Comparison of ENCODE assay signal across 15 cellular contexts in the genomic region with DNA sequence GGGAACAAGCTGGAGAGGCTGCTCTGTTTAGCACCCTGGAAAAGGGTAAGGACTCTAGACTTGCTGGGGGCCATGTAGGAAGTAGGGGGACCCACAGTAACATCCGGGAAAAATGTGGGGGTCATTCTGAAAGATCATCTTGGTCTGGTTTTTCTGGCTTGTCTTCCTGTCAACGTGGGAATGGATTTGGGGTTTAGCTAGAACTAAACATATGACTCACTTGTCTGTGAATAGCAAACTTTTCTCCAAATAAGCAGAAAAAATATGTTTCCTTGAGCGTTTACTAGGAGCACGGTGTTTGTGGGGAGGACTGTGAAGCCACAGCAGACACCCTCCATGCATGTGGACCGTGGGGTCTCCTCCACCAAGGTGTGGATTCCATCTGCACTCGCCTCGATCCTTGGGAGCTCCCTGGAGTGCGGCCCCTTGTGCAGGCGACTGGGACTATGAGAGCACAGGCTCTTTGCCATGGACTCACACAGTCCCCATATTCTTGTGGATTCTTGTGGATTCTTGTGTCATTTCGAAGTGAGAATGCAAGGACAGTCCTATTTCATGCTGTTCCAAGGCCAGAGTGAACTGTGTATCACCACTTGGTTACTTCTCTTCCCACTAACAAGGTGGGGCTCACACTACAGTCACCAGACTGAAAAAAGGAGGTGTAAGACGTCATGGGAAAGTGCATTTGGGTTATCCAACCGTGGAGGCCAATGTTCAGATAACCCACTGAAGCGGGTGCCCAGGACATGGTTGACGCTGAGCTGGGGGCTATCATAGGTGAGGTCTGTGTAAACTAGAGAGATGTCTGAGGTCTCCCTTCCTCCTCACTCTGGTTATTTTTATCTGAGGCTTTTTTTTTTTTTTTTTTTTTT. TPM values are rescaled to one million over a fixed set of nuclear protein-coding genes. Genes with fewer than 3 reads are reported as not detected.
DNase-seq lines count a peak whose midpoint lies in the region; ATAC-seq, FAIRE-seq and TF ChIP-seq lines count a peak whose summit lies in the region.
"Had no signal": no experiment of that assay in that cellular context is flagged by ENCODE, and none has a peak within 500 bp of the region (broad histone marks: within the 10 kb centered on the region; RNA-seq: fewer than 3 reads in every experiment).

No MANE protein-coding gene starts in this region.

- H3K4me3 Mint-ChIP-seq in HFFc6: peak overlapping the region; percentile 14; the same call in 1 of the 2 replicates
- H3K4me3 Mint-ChIP-seq: CD14-positive monocyte, WTC11 had no signal

- H3K4me3 ChIP-seq in K562 (no peak overlapping the region), trophoblast cell (ENCODE audit: low read depth, low read length) (no peak overlapping the region), gastroesophageal sphincter (no peak overlapping the region)
- H3K4me3 ChIP-seq: colonic mucosa had no signal

- 0 out of 2 replicates have a peak, but pooled peaks cover 3% of the 10 kb centered on the region for H3K27me3 Mint-ChIP-seq in HFFc6 (ENCODE audit: insufficient read depth)

- peak; percentile 48 for DNase-seq in GM10266 (ENCODE audit: extremely low spot score)
- DNase-seq in HFFc6: peak; percentile 35
- no peak for DNase-seq in K562 (ENCODE audit: extremely low read depth in 1 of 4, low spot score in 3 of 4)
- no peak for DNase-seq in trophoblast cell
- no peak for DNase-seq in OCI-M2 (lab: John Stamatoyannopoulos, UW; ENCODE audit: unreplicated experiment)
- no peak for DNase-seq in islet precursor cell
- no peak for DNase-seq in NCI-H187 (lab: John Stamatoyannopoulos, UW)
- DNase-seq: colonic mucosa; NCI-H2029 treated with DMSO at 0.1 percent for 48 hours; RPMI8226; stimulated activated naive CD4-positive, alpha-beta T cell treated with Interleukin-2 at 50 U/mL for 16 hours had no signal

- H3K9me3 Mint-ChIP-seq in HFFc6: peaks cover 6% of the 10 kb centered on the region

- no peak overlapping the region for H3K9ac ChIP-seq in K562 (ENCODE audit: insufficient read depth in 1 of 2, low read depth in 2 of 2, low read length in 2 of 2)
- peak overlapping the region; percentile 7 for H3K9ac ChIP-seq in trophoblast cell (ENCODE audit: low read length)

- no peaks in the 10 kb centered on the region for H3K79me1 ChIP-seq in trophoblast cell (ENCODE audit: low read length)

- TF ChIP-seq CTCF in GM10266 (IDR thresholded peaks at IDR 0.05; ENCODE audit: control insufficient read depth, insufficient read depth, low read depth, missing control alignments): no peak
- TF ChIP-seq CTCF in HFFc6 (IDR thresholded peaks at IDR 0.05): no peak
- no peak for TF ChIP-seq CTCF in K562 (IDR thresholded peaks at IDR 0.05 in 2 of 3, conservative IDR thresholded peaks at IDR 0.05 in 1 of 3; ENCODE audit: insufficient read depth in 2 of 3, low read depth in 1 of 3, low read length in 3 of 3)
- no peak for TF ChIP-seq CTCF in gastroesophageal sphincter (IDR thresholded peaks at IDR 0.05)

- H3K4me2 ChIP-seq in K562 (ENCODE audit: insufficient read depth, low read length): 0 out of 2 replicates have a peak overlapping the region, but pooled peaks have one; percentile 8
- peak overlapping the region; percentile 14 for H3K4me2 ChIP-seq in trophoblast cell (ENCODE audit: low read length)

- no TSS peak for BruUV-seq in K562 (replicated peaks; lab: Mats Ljungman, UMichigan)

- H3K27ac ChIP-seq in K562 (ENCODE audit: extremely low read depth, low read depth, low read length): no peak overlapping the region
- no peak overlapping the region for H3K27ac ChIP-seq in trophoblast cell (ENCODE audit: low read depth, low read length)
- no peak overlapping the region for H3K27ac ChIP-seq in gastroesophageal sphincter
- H3K27ac ChIP-seq: colonic mucosa had no signal

- H2BK12ac ChIP-seq in trophoblast cell (ENCODE audit: low read length): no peak overlapping the region

- H3K4me1 Mint-ChIP-seq in HFFc6 (ENCODE audit: low read depth): peaks cover 34% of the 10 kb centered on the region
- H3K4me1 Mint-ChIP-seq: WTC11 had no signal

- H4K12ac ChIP-seq in trophoblast cell (ENCODE audit: low read depth, low read length): no peak overlapping the region

- H3K14ac ChIP-seq in trophoblast cell (ENCODE audit: low read length): no peak overlapping the region

- ATAC-seq in K562 (peak; percentile 38), gastroesophageal sphincter (no peak)
- ATAC-seq: WTC11 had no signal

- 32% methylated on average over 11 of the region's 14 CpGs for WGBS in K562 (ENCODE audit: insufficient coverage, low coverage, missing lambda C conversion rate)
- WGBS in trophoblast cell (ENCODE audit: extremely low coverage, insufficient coverage, insufficient read length): no CpG with 5 or more reads among the region's 14 CpGs
- WGBS in gastroesophageal sphincter (ENCODE audit: low coverage in 1 of 2), 2 donors: 65 to 88% methylated on average over 12 of the region's 14 CpGs

- no peak overlapping the region for H3K4ac ChIP-seq in trophoblast cell (ENCODE audit: low read depth, low read length)

- H3K27me3 ChIP-seq in K562 (ENCODE audit: control insufficient read depth in 2 of 2, insufficient read depth in 2 of 2, low read length in 2 of 2): no peaks in the 10 kb centered on the region
- H3K27me3 ChIP-seq in trophoblast cell (ENCODE audit: insufficient read depth, low read length): no peaks in the 10 kb centered on the region
- H3K27me3 ChIP-seq in gastroesophageal sphincter: no peaks in the 10 kb centered on the region
- H3K27me3 ChIP-seq: colonic mucosa had no signal

- FAIRE-seq in K562 (lab: Jason Lieb, UNC): no peak

- H3K9me3 ChIP-seq in K562 (replicated peaks; ENCODE audit: control insufficient read depth, insufficient read depth, low read depth, low read length): no peaks in the 10 kb centered on the region
- peaks cover 2% of the 10 kb centered on the region for H3K9me3 ChIP-seq in trophoblast cell (ENCODE audit: insufficient read depth, low read depth, low read length)
- no peaks in the 10 kb centered on the region for H3K9me3 ChIP-seq in gastroesophageal sphincter
- H3K9me3 ChIP-seq: colonic mucosa had no signal

- TF ChIP-seq EP300 in K562 (IDR thresholded peaks at IDR 0.05; ENCODE audit: low read length) (no peak), gastroesophageal sphincter (IDR thresholded peaks at IDR 0.05) (no peak)

- no peak overlapping the region for H4K91ac ChIP-seq in trophoblast cell (ENCODE audit: low read depth, low read length)

- peaks cover 8% of the 10 kb centered on the region for H3K36me3 Mint-ChIP-seq in HFFc6 (ENCODE audit: low read depth)

- H4K20me1 ChIP-seq in K562 (replicated peaks; ENCODE audit: control insufficient read depth, insufficient read depth, low read length): no peaks in the 10 kb centered on the region

- H3K79me2 ChIP-seq in K562 (ENCODE audit: control insufficient read depth, insufficient read depth, low read length): no peaks in the 10 kb centered on the region
- no peaks in the 10 kb centered on the region for H3K79me2 ChIP-seq in trophoblast cell (ENCODE audit: control insufficient read depth, insufficient read depth, low read length, poor library complexity)

- H2AK5ac ChIP-seq in trophoblast cell (ENCODE audit: low read length): no peak overlapping the region

- CTCF ChIA-PET in K562 (lab: Yijun Ruan, JAX; ENCODE audit: low intra/inter-chr PET ratio): no interaction called here

- TF ChIP-seq RAD21 in K562 (CRISPR knock-in tag; conservative IDR thresholded peaks at IDR 0.05 in 1 of 2, IDR thresholded peaks at IDR 0.05 in 1 of 2): no peak

- TF ChIP-seq POLR2A in K562 (conservative IDR thresholded peaks at IDR 0.05): no peak
- no peak for TF ChIP-seq POLR2A in gastroesophageal sphincter (IDR thresholded peaks at IDR 0.05)

- in situ Hi-C loops in K562 (cut with MboI): loop anchor here (10.0 kb wide), 1 partner anchor 207 kb away; no protein-coding TSS in a partner anchor

- H3K4me1 ChIP-seq in K562 (replicated peaks in 1 of 2; ENCODE audit: control insufficient read depth in 2 of 2, insufficient read depth in 2 of 2, low read length in 2 of 2): peaks cover 0 to 13% of the 10 kb centered on the region in 2 experiments; a peak in 4 of 5 replicates
- H3K4me1 ChIP-seq in trophoblast cell (ENCODE audit: control insufficient read depth in 1 of 2, insufficient read depth in 2 of 2, low read length in 2 of 2): peaks cover 0 to 3% of the 10 kb centered on the region in 2 experiments
- peaks cover 0 to 12% (median 0%) of the 10 kb centered on the region in 3 donors for H3K4me1 ChIP-seq in gastroesophageal sphincter

- H2AFZ ChIP-seq in K562 (ENCODE audit: low read depth, low read length) (peak overlapping the region; percentile 77), trophoblast cell (ENCODE audit: insufficient read depth, low read length, poor library complexity) (no peak overlapping the region)

- no peak overlapping the region for H3K23ac ChIP-seq in trophoblast cell (ENCODE audit: low read length)

- no peak overlapping the region for H2BK5ac ChIP-seq in trophoblast cell (ENCODE audit: low read depth, low read length, poor library complexity)

- intact Hi-C loops in K562 (cut with micrococcal nuclease): no loop called here

- POLR2A ChIA-PET in K562 (lab: Yijun Ruan, JAX): interaction anchor here (0.6 to 1.3 kb wide), 2 partner anchors 10 to 1499 kb away, joined by 3 read pairs; no protein-coding TSS in a partner anchor

- H3K9me1 ChIP-seq in K562 (ENCODE audit: control insufficient read depth, insufficient read depth, low read length): no peaks in the 10 kb centered on the region

- peak overlapping the region; percentile 12 for H3K27ac Mint-ChIP-seq in HFFc6
- H3K27ac Mint-ChIP-seq: activated T-helper 2 cell treated with anti-CD3 and anti-CD28 coated beads, Interferon-gamma antibody, Interleukin-2, Interleukin-4, amounts not matched to agents 10 μg/mL and 5 μg/mL and 100 μg/mL, durations not matched to agents 14 hours and 24 hours and 36 hours; WTC11 had no signal

- H3K36me3 ChIP-seq in K562 (ENCODE audit: control insufficient read depth, insufficient read depth, low read length) (no peaks in the 10 kb centered on the region), trophoblast cell (ENCODE audit: control insufficient read depth in 1 of 2, insufficient read depth in 2 of 2, low read length in 2 of 2) (no peaks in the 10 kb centered on the region), gastroesophageal sphincter (no peaks in the 10 kb centered on the region)
- H3K36me3 ChIP-seq: colonic mucosa had no signal

- H4K8ac ChIP-seq in trophoblast cell (ENCODE audit: low read depth, low read length): no peak overlapping the region

- H2BK120ac ChIP-seq in trophoblast cell (ENCODE audit: insufficient read depth, low read length, poor library complexity): no peak overlapping the region

- no peak overlapping the region for H3K18ac ChIP-seq in trophoblast cell (ENCODE audit: low read length)

RNA-seq across cellular contexts. Expression of a gene that starts 25.5 kb away (rescaled TPM):
- not detected for total RNA-seq in HFFc6 (2021; fragmentation: NEBNext Ultra II Directional; extraction: Animal tissue kit (Norgen Biotek cat#: 25700))
- total RNA-seq in K562 (2011; cell fraction: chromatin; rRNA removed; ENCODE audit: low replicate concordance): 0.21 and 0.28 TPM in 2 replicates
- 0.39 and 0.50 TPM in 2 replicates for total RNA-seq in K562 (2011; cell fraction: nucleolus; rRNA removed)
- total RNA-seq in K562 (2011; cell fraction: nucleoplasm; rRNA removed): 0.37 TPM in 1 of 2 replicates, not detected in the other
- total RNA-seq in K562 (2014; rRNA removed): not detected in 2 replicates
- total RNA-seq in K562 (2014; rRNA removed; fragmentation: Illumina TruSeq; extraction: Trizol): 0.07 TPM in 1 of 2 replicates, not detected in the other
- not detected in 2 replicates for total RNA-seq in K562 (2015; rRNA removed; fragmentation: Illumina TruSeq; extraction: Trizol)
- total RNA-seq in K562 (2021): not detected in 2 replicates
- polyA plus RNA-seq in K562 (2011; rRNA removed): 0.07 and 0.11 TPM in 2 replicates
- 0.15 TPM in 1 of 2 replicates, not detected in the other for polyA plus RNA-seq in K562 (2011; cell fraction: cytosol; rRNA removed)
- polyA plus RNA-seq in K562 (2011; cell fraction: nucleus; rRNA removed): 0.47 TPM in 1 of 2 replicates, not detected in the other
- polyA plus RNA-seq in K562 (2012): 0.25 TPM in 1 of 2 replicates, not detected in the other
- polyA plus RNA-seq in K562 (2014; fragmentation: Illumina TruSeq; extraction: Trizol): 0.15 TPM in 1 of 2 replicates, not detected in the other
- not detected for polyA plus RNA-seq in K562 (2014; fragmentation: Nextera tagmentation; extraction: Ambion mirVana)
- polyA plus RNA-seq in K562 (2014; rRNA removed): 0.17 and 0.88 TPM in 2 replicates
- polyA minus RNA-seq in K562 (2011; rRNA and poly(A)+ RNA removed): not detected in 2 replicates
- not detected in 2 replicates for polyA minus RNA-seq in K562 (2011; cell fraction: cytosol; rRNA and poly(A)+ RNA removed)
- 0.22 and 0.27 TPM in 2 replicates for polyA minus RNA-seq in K562 (2011; cell fraction: nucleus; rRNA and poly(A)+ RNA removed)
- polyA plus RNA-seq in trophoblast cell (2013): 0.04 and 0.06 TPM in 2 replicates
- not detected for total RNA-seq in gastroesophageal sphincter
- total RNA-seq: activated T-helper 2 cell treated with anti-CD3 and anti-CD28 coated beads, Interferon-gamma antibody, Interleukin-2, Interleukin-4, amounts not matched to agents 10 μg/mL and 5 μg/mL and 100 μg/mL, durations not matched to agents 14 hours and 24 hours and 36 hours; colonic mucosa; WTC11 had no signal
- polyA plus RNA-seq: CD14-positive monocyte had no signal

Comparison
In these comparisons a context has a peak if more than half of its experiments do, and no peak if none do; other contexts are left out.
1. DNase-seq: peak in GM10266 (single experiment) and HFFc6 (single experiment); none in K562 (0 of 4), trophoblast cell (0 of 2), OCI-M2 (single experiment), islet precursor cell (single experiment) and NCI-H187 (0 of 2).